14 cellular contexts compared by ENCODE assay signal in genomic region chr15:30885814-30886213, GRCh38. TPM values are rescaled to one million over a fixed set of nuclear protein-coding genes. Genes with fewer than 3 reads are reported as not detected.
A peak's percentile ranks its signal among the peaks of the same experiment; 100 is the strongest.
DNase-seq lines count a peak whose midpoint lies in the region; ATAC-seq and TF ChIP-seq lines count a peak whose summit lies in the region.
"Had no signal": no experiment of that assay in that cellular context is flagged by ENCODE, and none has a peak within 500 bp of the region (broad histone marks: within the 10 kb centered on the region; RNA-seq: fewer than 3 reads in every experiment).

No MANE protein-coding gene starts in this region.

- H3K27me3 ChIP-seq in stomach, result no peaks in the 10 kb centered on the region
- H3K27me3 ChIP-seq: BLaER1 treated with 17β-estradiol and CSF1 and Interleukin-3, amounts not matched to agents 10 nM and 100 nM had no signal

- WGBS in stomach, 5 donors, result 76 to 95% (median 80%) methylated on average over 1 of the region's 1 CpG

- intact Hi-C loops in stomach (cut with DNase I; ENCODE audit: low total_unique reads), result no loop called here

- H3K4me1 ChIP-seq in stomach, result peaks cover 0 to 6% (median 0%) of the 10 kb centered on the region in 4 donors
- H3K4me1 ChIP-seq: BLaER1 treated with 17β-estradiol and CSF1 and Interleukin-3, amounts not matched to agents 10 nM and 100 nM had no signal

- no peak for TF ChIP-seq EP300 in stomach (IDR thresholded peaks at IDR 0.05)

- DNase-seq in AG10803 (ENCODE audit: low read depth), result peak; percentile 9
- peak; percentile 38 for DNase-seq in HT-29 (ENCODE audit: low spot score)
- peak; percentile 65 for DNase-seq in astrocyte of the hippocampus (ENCODE audit: low read depth, low spot score)
- DNase-seq in iPS-NIHi7 (ENCODE audit: extremely low spot score), result peak; percentile 75
- no peak for DNase-seq in NCI-H1092 treated with DMSO at 0.1 percent for 48 hours (lab: John Stamatoyannopoulos, UW)
- no peak for DNase-seq in stomach
- no peak for DNase-seq in T1000 (lab: John Stamatoyannopoulos, UW)
- DNase-seq: activated CD4-positive, alpha-beta T cell treated with anti-CD3 and anti-CD28 coated beads, Interleukin-2, amount 50 U/mL, for 48 hours; head of caudate nucleus; NCI-H2081 treated with DMSO at 0.1 percent for 48 hours; stimulated activated naive CD4-positive, alpha-beta T cell; T-helper 1 cell had no signal

- no peak overlapping the region for H3K27ac ChIP-seq in stomach
- H3K27ac ChIP-seq: BLaER1 treated with 17β-estradiol and CSF1 and Interleukin-3, amounts not matched to agents 10 nM and 100 nM had no signal

- H3K9me3 ChIP-seq in stomach, result no peaks in the 10 kb centered on the region

- ATAC-seq in GM19455 (IDR thresholded peaks at IDR 0.05; ENCODE audit: unreplicated experiment), result no peak

- TF ChIP-seq CTCF in AG10803 (conservative IDR thresholded peaks at IDR 0.05; ENCODE audit: low read length) (no peak), stomach (IDR thresholded peaks at IDR 0.05) (no peak)

- H3K36me3 ChIP-seq in stomach, result no peaks in the 10 kb centered on the region
- H3K36me3 ChIP-seq: BLaER1 treated with 17β-estradiol and CSF1 and Interleukin-3, amounts not matched to agents 10 nM and 100 nM had no signal

- no peak overlapping the region for H3K4me3 ChIP-seq in AG10803 (ENCODE audit: low read length)
- H3K4me3 ChIP-seq in stomach, result no peak overlapping the region
- H3K4me3 ChIP-seq: BLaER1 treated with 17β-estradiol and CSF1 and Interleukin-3, amounts not matched to agents 10 nM and 100 nM had no signal

- TF ChIP-seq POLR2A in stomach (IDR thresholded peaks at IDR 0.05), result no peak

RNA-seq across cellular contexts. Expression of gene FAN1, which starts 17.9 kb away (rescaled TPM):
- 7.3 and 13.7 TPM in 2 replicates for total RNA-seq in HT-29 (2014; rRNA removed; shearing (Covaris generic))
- 10 to 100 TPM; 17.1 to 83.0 (median 29.2) TPM for total RNA-seq in stomach
- 1 to 10 TPM; 5.7 to 9.4 (median 6.0) TPM for polyA plus RNA-seq in stomach

Comparison
In these comparisons a context has a peak if more than half of its experiments do, and no peak if none do; other contexts are left out.
1. DNase-seq: peak in AG10803 (single experiment), HT-29 (single experiment), astrocyte of the hippocampus (single experiment) and iPS-NIHi7 (single experiment); none in NCI-H1092 treated with DMSO at 0.1 percent for 48 hours (single experiment), stomach (single experiment) and T1000 (single experiment).